In the genomic region with DNA sequence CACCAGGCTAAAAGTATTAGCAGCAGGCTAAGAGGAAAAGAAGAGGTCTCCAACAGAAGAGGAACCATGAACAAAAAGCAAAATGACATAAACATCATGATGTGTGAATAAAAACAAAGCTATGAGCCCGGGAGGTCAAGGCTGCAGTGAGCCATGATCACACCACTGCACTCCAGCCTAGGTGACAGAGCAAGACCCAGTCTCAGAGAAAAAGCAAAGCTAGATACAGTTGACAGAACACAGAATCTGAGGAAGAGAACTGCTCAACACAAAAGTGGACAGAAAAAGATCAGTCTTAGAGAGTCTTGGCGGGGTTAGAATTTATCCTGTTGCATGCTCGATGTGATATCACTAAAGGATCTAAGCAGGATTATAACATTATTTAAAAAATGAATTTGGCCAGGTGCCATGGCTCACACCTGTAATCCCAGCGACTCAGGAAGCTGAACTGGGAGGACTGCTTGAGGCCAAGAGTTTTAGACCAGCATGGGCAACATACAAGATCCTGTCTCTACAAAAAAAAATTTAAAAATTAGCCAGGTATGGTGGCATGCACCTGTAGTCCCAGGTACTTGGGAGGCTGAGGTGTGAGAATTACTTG, we compare ENCODE assay signal across 1 cellular context.
TF ChIP-seq lines count a peak whose summit lies in the region.

No MANE protein-coding gene starts in this region.

TF ChIP-seq in SK-N-SH treated with all-trans-retinoic acid at 6 μM for 48 hours, 23 proteins besides CTCF, POLR2A, EP300 and RAD21 (continued from another document):
- TF ChIP-seq, protein P1, sequence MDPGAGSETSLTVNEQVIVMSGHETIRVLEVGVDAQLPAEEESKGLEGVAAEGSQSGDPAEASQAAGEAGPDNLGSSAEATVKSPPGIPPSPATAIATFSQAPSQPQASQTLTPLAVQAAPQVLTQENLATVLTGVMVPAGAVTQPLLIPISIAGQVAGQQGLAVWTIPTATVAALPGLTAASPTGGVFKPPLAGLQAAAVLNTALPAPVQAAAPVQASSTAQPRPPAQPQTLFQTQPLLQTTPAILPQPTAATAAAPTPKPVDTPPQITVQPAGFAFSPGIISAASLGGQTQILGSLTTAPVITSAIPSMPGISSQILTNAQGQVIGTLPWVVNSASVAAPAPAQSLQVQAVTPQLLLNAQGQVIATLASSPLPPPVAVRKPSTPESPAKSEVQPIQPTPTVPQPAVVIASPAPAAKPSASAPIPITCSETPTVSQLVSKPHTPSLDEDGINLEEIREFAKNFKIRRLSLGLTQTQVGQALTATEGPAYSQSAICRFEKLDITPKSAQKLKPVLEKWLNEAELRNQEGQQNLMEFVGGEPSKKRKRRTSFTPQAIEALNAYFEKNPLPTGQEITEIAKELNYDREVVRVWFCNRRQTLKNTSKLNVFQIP (CRISPR knock-in tag; IDR thresholded peaks at IDR 0.05; ENCODE audit: borderline replicate concordance, low read depth): no peak
- TF ChIP-seq TCF4 (CRISPR knock-in tag; IDR thresholded peaks at IDR 0.05; ENCODE audit: borderline replicate concordance) (no peak), BACH2 (CRISPR knock-in tag; IDR thresholded peaks at IDR 0.05; ENCODE audit: borderline replicate concordance) (no peak), ISL1 (CRISPR knock-in tag; IDR thresholded peaks at IDR 0.05) (no peak), ZC3H10 (CRISPR knock-in tag; IDR thresholded peaks at IDR 0.05) (no peak), PPARA (CRISPR knock-in tag; IDR thresholded peaks at IDR 0.05; ENCODE audit: borderline replicate concordance) (no peak), GLIS3 (CRISPR knock-in tag; IDR thresholded peaks at IDR 0.05) (no peak), ESRRG (CRISPR knock-in tag; IDR thresholded peaks at IDR 0.05) (no peak), OSR1 (CRISPR knock-in tag; IDR thresholded peaks at IDR 0.05) (no peak), TOX (CRISPR knock-in tag; IDR thresholded peaks at IDR 0.05; ENCODE audit: borderline replicate concordance) (no peak), CSDC2 (CRISPR knock-in tag; IDR thresholded peaks at IDR 0.05) (no peak), ZNF70 (CRISPR knock-in tag; IDR thresholded peaks at IDR 0.05) (no peak)
- TF ChIP-seq, protein P2, sequence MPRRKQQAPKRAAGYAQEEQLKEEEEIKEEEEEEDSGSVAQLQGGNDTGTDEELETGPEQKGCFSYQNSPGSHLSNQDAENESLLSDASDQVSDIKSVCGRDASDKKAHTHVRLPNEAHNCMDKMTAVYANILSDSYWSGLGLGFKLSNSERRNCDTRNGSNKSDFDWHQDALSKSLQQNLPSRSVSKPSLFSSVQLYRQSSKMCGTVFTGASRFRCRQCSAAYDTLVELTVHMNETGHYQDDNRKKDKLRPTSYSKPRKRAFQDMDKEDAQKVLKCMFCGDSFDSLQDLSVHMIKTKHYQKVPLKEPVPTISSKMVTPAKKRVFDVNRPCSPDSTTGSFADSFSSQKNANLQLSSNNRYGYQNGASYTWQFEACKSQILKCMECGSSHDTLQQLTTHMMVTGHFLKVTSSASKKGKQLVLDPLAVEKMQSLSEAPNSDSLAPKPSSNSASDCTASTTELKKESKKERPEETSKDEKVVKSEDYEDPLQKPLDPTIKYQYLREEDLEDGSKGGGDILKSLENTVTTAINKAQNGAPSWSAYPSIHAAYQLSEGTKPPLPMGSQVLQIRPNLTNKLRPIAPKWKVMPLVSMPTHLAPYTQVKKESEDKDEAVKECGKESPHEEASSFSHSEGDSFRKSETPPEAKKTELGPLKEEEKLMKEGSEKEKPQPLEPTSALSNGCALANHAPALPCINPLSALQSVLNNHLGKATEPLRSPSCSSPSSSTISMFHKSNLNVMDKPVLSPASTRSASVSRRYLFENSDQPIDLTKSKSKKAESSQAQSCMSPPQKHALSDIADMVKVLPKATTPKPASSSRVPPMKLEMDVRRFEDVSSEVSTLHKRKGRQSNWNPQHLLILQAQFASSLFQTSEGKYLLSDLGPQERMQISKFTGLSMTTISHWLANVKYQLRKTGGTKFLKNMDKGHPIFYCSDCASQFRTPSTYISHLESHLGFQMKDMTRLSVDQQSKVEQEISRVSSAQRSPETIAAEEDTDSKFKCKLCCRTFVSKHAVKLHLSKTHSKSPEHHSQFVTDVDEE (CRISPR knock-in tag; IDR thresholded peaks at IDR 0.05): no peak
- TF ChIP-seq, protein P3, sequence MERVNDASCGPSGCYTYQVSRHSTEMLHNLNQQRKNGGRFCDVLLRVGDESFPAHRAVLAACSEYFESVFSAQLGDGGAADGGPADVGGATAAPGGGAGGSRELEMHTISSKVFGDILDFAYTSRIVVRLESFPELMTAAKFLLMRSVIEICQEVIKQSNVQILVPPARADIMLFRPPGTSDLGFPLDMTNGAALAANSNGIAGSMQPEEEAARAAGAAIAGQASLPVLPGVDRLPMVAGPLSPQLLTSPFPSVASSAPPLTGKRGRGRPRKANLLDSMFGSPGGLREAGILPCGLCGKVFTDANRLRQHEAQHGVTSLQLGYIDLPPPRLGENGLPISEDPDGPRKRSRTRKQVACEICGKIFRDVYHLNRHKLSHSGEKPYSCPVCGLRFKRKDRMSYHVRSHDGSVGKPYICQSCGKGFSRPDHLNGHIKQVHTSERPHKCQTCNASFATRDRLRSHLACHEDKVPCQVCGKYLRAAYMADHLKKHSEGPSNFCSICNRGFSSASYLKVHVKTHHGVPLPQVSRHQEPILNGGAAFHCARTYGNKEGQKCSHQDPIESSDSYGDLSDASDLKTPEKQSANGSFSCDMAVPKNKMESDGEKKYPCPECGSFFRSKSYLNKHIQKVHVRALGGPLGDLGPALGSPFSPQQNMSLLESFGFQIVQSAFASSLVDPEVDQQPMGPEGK (CRISPR knock-in tag; IDR thresholded peaks at IDR 0.05; ENCODE audit: borderline replicate concordance): no peak
